ENCODE assay signal across 8 cellular contexts in genomic region chr2:236177967-236178909, GRCh38. TPM values are rescaled to one million over a fixed set of nuclear protein-coding genes. Genes with fewer than 3 reads are reported as not detected.
DNase-seq lines count a peak whose midpoint lies in the region; FAIRE-seq and TF ChIP-seq lines count a peak whose summit lies in the region.

No MANE protein-coding gene starts in this region.

- peaks cover 25% of the 10 kb centered on the region for H3F3A ChIP-seq in GM23248 (ENCODE audit: insufficient read depth)

- H3K36me3 ChIP-seq in GM23248 (ENCODE audit: low read depth) = no peaks in the 10 kb centered on the region
- no peaks in the 10 kb centered on the region for H3K36me3 ChIP-seq in NT2/D1 (ENCODE audit: insufficient read depth, insufficient read length, low read length)
- H3K36me3 ChIP-seq in keratinocyte (ENCODE audit: control insufficient read depth in 2 of 2, extremely low read depth in 1 of 2, insufficient read depth in 2 of 2, low read length in 2 of 2) = no peaks in the 10 kb centered on the region

- H3K9me1 ChIP-seq in keratinocyte (ENCODE audit: control insufficient read depth, extremely low read depth, insufficient read depth, low read length) = no peaks in the 10 kb centered on the region

- H2AFZ ChIP-seq in GM23248 = peak overlapping the region; percentile 63
- peak overlapping the region; percentile 70 for H2AFZ ChIP-seq in keratinocyte (ENCODE audit: control insufficient read depth, low read length)

- H3K79me2 ChIP-seq in GM23248 (ENCODE audit: insufficient read depth) = no peaks in the 10 kb centered on the region
- no peaks in the 10 kb centered on the region for H3K79me2 ChIP-seq in keratinocyte (ENCODE audit: control insufficient read depth, insufficient read depth, low read length)

- DNase-seq in AG20443 (ENCODE audit: low spot score) (peak; percentile 88), GM23248 (peak; percentile 77), NT2/D1 (ENCODE audit: low read depth, low spot score) (no peak), cardiac fibroblast (ENCODE audit: low read depth in 2 of 2) (peak; percentile 59 to 65), keratinocyte (ENCODE audit: low read depth, low spot score) (no peak), GF-D8 (lab: John Stamatoyannopoulos, UW) (no peak), GM19239 (ENCODE audit: insufficient read length, low spot score) (no peak)
- DNase-seq in stimulated activated CD4-positive, alpha-beta T cell treated with anti-CD3 and anti-CD28 coated beads, Interleukin-2, amount 100 ng/mL, for 48 hours = peak; percentile 55

- H3K4me1 ChIP-seq in GM23248 (ENCODE audit: insufficient read depth) (peaks cover 28% of the 10 kb centered on the region), NT2/D1 (ENCODE audit: insufficient read depth, insufficient read length) (peaks cover 10% of the 10 kb centered on the region), keratinocyte (ENCODE audit: control insufficient read depth, extremely low read depth, insufficient read depth, low read length) (peaks cover 23% of the 10 kb centered on the region)

- H3K9ac ChIP-seq in GM23248 = peak overlapping the region; percentile 32; the same call in 1 of the 2 replicates
- peak overlapping the region; percentile 44 for H3K9ac ChIP-seq in NT2/D1 (ENCODE audit: insufficient read length, low read depth)
- H3K9ac ChIP-seq in keratinocyte (ENCODE audit: control insufficient read depth, extremely low read depth, insufficient read depth, low read length) = peak overlapping the region; percentile 52

- WGBS in GM23248 (ENCODE audit: low coverage in 1 of 2, low lambda C conversion rate in 2 of 2, missing lambda C conversion rate in 2 of 2), 2 experiments = 6 to 14% methylated on average over 41 to 68 of the region's 69 CpGs

- H3K9me2 ChIP-seq in GM23248 (ENCODE audit: insufficient read depth) = no peaks in the 10 kb centered on the region

- no peaks in the 10 kb centered on the region for H3K9me3 ChIP-seq in GM23248 (ENCODE audit: low read depth)
- no peaks in the 10 kb centered on the region for H3K9me3 ChIP-seq in NT2/D1 (ENCODE audit: insufficient read depth, low read length)
- H3K9me3 ChIP-seq in keratinocyte (ENCODE audit: control insufficient read depth, low read depth, low read length) = no peaks in the 10 kb centered on the region

- H4K20me1 ChIP-seq in GM23248 (ENCODE audit: insufficient read depth) (no peaks in the 10 kb centered on the region), keratinocyte (ENCODE audit: control insufficient read depth, extremely low read depth, insufficient read depth, low read length) (no peaks in the 10 kb centered on the region)

- no peak overlapping the region for H3K27ac ChIP-seq in GM23248
- H3K27ac ChIP-seq in keratinocyte (ENCODE audit: control insufficient read depth, insufficient read depth, low read length) = peak overlapping the region; percentile 32

- dilution Hi-C loops in keratinocyte (cut with MboI; ENCODE audit: extremely low pct_ligation_motif_present, low sequenced_read_pairs) = no loop called here

- peak; percentile 9 for FAIRE-seq in keratinocyte (lab: Jason Lieb, UNC)
- FAIRE-seq in GM19239 (lab: Jason Lieb, UNC) = no peak

- peaks cover 28% of the 10 kb centered on the region for H3K27me3 ChIP-seq in GM23248 (replicated peaks; ENCODE audit: insufficient read depth)
- H3K27me3 ChIP-seq in NT2/D1 (ENCODE audit: insufficient read depth, insufficient read length) = peaks cover 60% of the 10 kb centered on the region
- peaks cover 17% of the 10 kb centered on the region for H3K27me3 ChIP-seq in keratinocyte (ENCODE audit: control insufficient read depth, extremely low read depth, insufficient read depth, low read length)

- in situ Hi-C loops in GM23248 (cut with MboI) = loop anchor here (25.0 kb wide), 1 partner anchor 1041 kb away; no protein-coding TSS in a partner anchor

- peak; percentile 84 for TF ChIP-seq CTCF in cardiac fibroblast (IDR thresholded peaks at IDR 0.05; ENCODE audit: low read depth, low read length)
- TF ChIP-seq CTCF in keratinocyte (optimal IDR thresholded peaks at IDR 0.05 in 1 of 3, IDR thresholded peaks at IDR 0.05 in 1 of 3, conservative IDR thresholded peaks at IDR 0.05 in 1 of 3; ENCODE audit: extremely low read depth in 1 of 3, insufficient read depth in 2 of 3, low read length in 3 of 3) = peak; percentile 60 to 94 (median 88)

- H3K4me3 ChIP-seq in GM23248 (peak overlapping the region; percentile 61), NT2/D1 (ENCODE audit: insufficient read length, low read depth) (peak overlapping the region; percentile 50), cardiac fibroblast (replicated peaks in 1 of 2; ENCODE audit: low read depth in 2 of 2, low read length in 2 of 2) (peak overlapping the region; percentile 46 to 53), keratinocyte (ENCODE audit: control insufficient read depth in 2 of 3, extremely low read depth in 1 of 3, insufficient read depth in 2 of 3, low read depth in 1 of 3, low read length in 3 of 3) (peak overlapping the region; percentile 40 to 71 (median 60))

- H3K4me2 ChIP-seq in GM23248 (ENCODE audit: unreplicated experiment) (peak overlapping the region; percentile 63), keratinocyte (ENCODE audit: control insufficient read depth, extremely low read depth, insufficient read depth, low read depth, low read length) (peak overlapping the region; percentile 88)

RNA-seq across cellular contexts. Expression of gene GBX2, which starts 10.1 kb away (rescaled TPM):
- not detected in 2 replicates for total RNA-seq in GM23248 (2014; rRNA removed; shearing (Covaris generic))
- polyA plus RNA-seq in GM23248 (2016; fragmentation: Nextera tagmentation; extraction: Ambion mirVana) = not detected in 2 replicates
- polyA plus RNA-seq in keratinocyte = 0.13 to 0.69 TPM (median 0.17 TPM) in 3 replicates
- polyA plus RNA-seq in keratinocyte (2011; ENCODE audit: low read depth) = not detected
- polyA plus RNA-seq in keratinocyte (2011; cell fraction: cytosol; rRNA removed) = 0.07 and 0.23 TPM in 2 replicates
- 0.15 and 0.24 TPM in 2 replicates for polyA plus RNA-seq in keratinocyte (2011; cell fraction: nucleus; rRNA removed)
- polyA plus RNA-seq in keratinocyte (2012; ENCODE audit: low replicate concordance) = 0.13 and 0.84 TPM in 2 replicates
- polyA minus RNA-seq in keratinocyte = 0.32 TPM in 1 of 3 replicates, not detected in the others
- not detected for polyA minus RNA-seq in keratinocyte (2011; cell fraction: cytosol; rRNA and poly(A)+ RNA removed)
- polyA minus RNA-seq in keratinocyte (2011; cell fraction: nucleus; rRNA and poly(A)+ RNA removed) = not detected in 2 replicates

Comparison
In these comparisons a context has a peak if more than half of its experiments do, and no peak if none do; other contexts are left out.
1. DNase-seq: peak in AG20443 (single experiment), GM23248 (single experiment), cardiac fibroblast (2 of 2) and stimulated activated CD4-positive, alpha-beta T cell treated with anti-CD3 and anti-CD28 coated beads, Interleukin-2, amount 100 ng/mL, for 48 hours (2 of 2); none in NT2/D1 (single experiment), keratinocyte (single experiment), GF-D8 (single experiment) and GM19239 (single experiment).
2. Peak in every context shown above with its lines, with median percentiles within 50 percentile points of each other: H3K4me3 ChIP-seq and H3K9ac ChIP-seq.